In the genomic region with DNA sequence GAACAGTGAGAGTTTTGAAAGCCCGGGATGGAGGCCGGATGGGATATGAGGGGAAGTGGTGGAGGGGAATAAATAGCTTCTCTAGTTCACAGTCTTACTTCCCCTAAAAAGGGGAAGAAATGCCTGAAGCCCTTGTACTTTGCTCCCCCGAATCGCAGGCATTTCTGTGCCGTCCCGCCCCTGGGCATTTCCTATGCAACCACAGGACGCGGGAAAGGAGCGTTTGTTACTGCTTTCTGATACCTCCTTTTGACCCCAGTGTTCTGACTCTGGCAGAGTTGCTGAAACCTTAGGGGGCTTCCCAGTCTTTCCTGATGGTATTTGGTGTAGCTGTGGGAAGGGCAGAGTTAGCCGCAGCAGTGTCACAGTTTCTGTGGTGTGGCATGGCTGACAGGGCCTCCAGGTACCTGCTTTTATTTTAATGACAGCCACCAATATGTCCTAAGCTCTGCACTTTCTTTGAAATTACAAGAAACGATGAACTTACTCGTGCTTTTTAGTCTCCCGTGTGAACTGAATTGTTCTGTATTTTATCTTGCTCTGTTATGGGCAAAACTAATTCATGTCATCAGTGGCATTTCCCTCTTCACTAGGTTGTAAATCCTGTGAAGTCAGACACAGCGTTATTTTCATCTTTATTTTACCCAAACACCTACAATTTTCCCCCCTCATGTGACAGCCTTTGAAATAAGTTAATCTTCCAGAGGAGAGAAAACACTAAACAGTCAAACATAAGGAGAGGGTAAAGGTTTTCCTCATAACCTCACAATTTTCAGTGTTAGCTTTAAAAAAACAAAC, we compare ENCODE assay signal across 8 cellular contexts.
DNase-seq lines count a peak whose midpoint lies in the region; ATAC-seq and TF ChIP-seq lines count a peak whose summit lies in the region.

No MANE protein-coding gene starts in this region.

- H3K4me3 Mint-ChIP-seq in activated naive CD8-positive, alpha-beta T cell treated with anti-CD3 and anti-CD28 coated beads, Interleukin-2, amount 50 U/mL, for 24 hours = peak overlapping the region; percentile 67
- no peak overlapping the region for H3K4me3 Mint-ChIP-seq in nephron
- H3K4me3 Mint-ChIP-seq in nephron progenitor cell = no peak overlapping the region

- ATAC-seq in HG03460 (IDR thresholded peaks at IDR 0.05; ENCODE audit: unreplicated experiment) (peak; percentile 40), GM21526 (IDR thresholded peaks at IDR 0.05; ENCODE audit: low FRiP score, unreplicated experiment) (no peak)
- ATAC-seq in activated naive CD8-positive, alpha-beta T cell treated with anti-CD3 and anti-CD28 coated beads, Interleukin-2, amount 50 U/mL, for 24 hours = peak; percentile 78

- no peak for DNase-seq in GM12864 (ENCODE audit: low read depth)
- peak; percentile 41 for DNase-seq in activated naive CD8-positive, alpha-beta T cell treated with anti-CD3 and anti-CD28 coated beads, Interleukin-2, amount 50 U/mL, for 24 hours
- no peak for DNase-seq in NCI-H510A (lab: John Stamatoyannopoulos, UW)
- DNase-seq in activated CD4-positive, alpha-beta T cell treated with anti-CD3 and anti-CD28 coated beads, Interleukin-2, amount 50 U/mL, for 4 hours = no peak
- DNase-seq in nephron progenitor cell = no peak

- peaks cover 5% of the 10 kb centered on the region for H3K36me3 Mint-ChIP-seq in activated naive CD8-positive, alpha-beta T cell treated with anti-CD3 and anti-CD28 coated beads, Interleukin-2, amount 50 U/mL, for 24 hours (ENCODE audit: low read depth)
- H3K36me3 Mint-ChIP-seq in nephron (ENCODE audit: low read depth) (peaks cover 7% of the 10 kb centered on the region), nephron progenitor cell (ENCODE audit: low read depth) (peaks cover 21% of the 10 kb centered on the region)

- peak overlapping the region; percentile 57 for H3K27ac Mint-ChIP-seq in activated naive CD8-positive, alpha-beta T cell treated with anti-CD3 and anti-CD28 coated beads, Interleukin-2, amount 50 U/mL, for 24 hours
- peak overlapping the region in 2 of 3 experiments; percentile 41 to 46 for H3K27ac Mint-ChIP-seq in nephron
- H3K27ac Mint-ChIP-seq in nephron progenitor cell = no peak overlapping the region

- H3K4me1 Mint-ChIP-seq in activated naive CD8-positive, alpha-beta T cell treated with anti-CD3 and anti-CD28 coated beads, Interleukin-2, amount 50 U/mL, for 24 hours = peaks cover 92% of the 10 kb centered on the region
- H3K4me1 Mint-ChIP-seq in nephron = peaks cover 69% of the 10 kb centered on the region
- H3K4me1 Mint-ChIP-seq in nephron progenitor cell = peaks cover 91% of the 10 kb centered on the region

- H3K27me3 Mint-ChIP-seq in activated naive CD8-positive, alpha-beta T cell treated with anti-CD3 and anti-CD28 coated beads, Interleukin-2, amount 50 U/mL, for 24 hours = no peaks in the 10 kb centered on the region
- H3K27me3 Mint-ChIP-seq in nephron (ENCODE audit: low read depth) = no peaks in the 10 kb centered on the region
- peaks cover 3% of the 10 kb centered on the region for H3K27me3 Mint-ChIP-seq in nephron progenitor cell (ENCODE audit: low read depth, poor library complexity)

- TF ChIP-seq CTCF in GM12864 (IDR thresholded peaks at IDR 0.05; ENCODE audit: low read depth, low read length, missing control alignments) = no peak
- no peak for TF ChIP-seq CTCF in nephron (IDR thresholded peaks at IDR 0.05; ENCODE audit: unreplicated experiment in 3 of 3)
- TF ChIP-seq CTCF in nephron progenitor cell (IDR thresholded peaks at IDR 0.05) = no peak

- no peaks in the 10 kb centered on the region for H3K9me3 Mint-ChIP-seq in activated naive CD8-positive, alpha-beta T cell treated with anti-CD3 and anti-CD28 coated beads, Interleukin-2, amount 50 U/mL, for 24 hours
- H3K9me3 Mint-ChIP-seq in nephron = no peaks in the 10 kb centered on the region
- H3K9me3 Mint-ChIP-seq in nephron progenitor cell = no peaks in the 10 kb centered on the region

- peak overlapping the region; percentile 45; the same call in 1 of the 2 replicates for H3K4me3 ChIP-seq in GM12864 (ENCODE audit: low read depth, low read length)
